8 cellular contexts compared by ENCODE assay signal in genomic region chr1:826831-827220, GRCh38.
DNase-seq lines count a peak whose midpoint lies in the region; ATAC-seq and TF ChIP-seq lines count a peak whose summit lies in the region.
"Not testable (repeated sequence)": the region's sequence is repeated elsewhere in the genome, so short reads cannot be mapped to it uniquely, and the experiment has no call there.

No MANE protein-coding gene starts in this region.

- H3K27ac ChIP-seq in DND-41 (ENCODE audit: low read length) (peak overlapping the region; percentile 85), ascending aorta (peak overlapping the region; percentile 91), muscle layer of duodenum (ENCODE audit: low read length) (peak overlapping the region; percentile 51)

- H3K4me3 ChIP-seq in DND-41 (ENCODE audit: low read depth in 1 of 2, low read length in 2 of 2) (peak overlapping the region; percentile 57 to 87; a peak in 3 of 4 replicates), ascending aorta (peak overlapping the region; percentile 65 to 81), foreskin fibroblast (ENCODE audit: low read depth in 1 of 2, low read length in 2 of 2) (peak overlapping the region; percentile 64 to 68), muscle layer of duodenum (ENCODE audit: low read depth in 1 of 2, low read length in 2 of 2) (peak overlapping the region; percentile 61 to 70)

- H3K4me2 ChIP-seq in DND-41 (ENCODE audit: insufficient read depth, low read length): peak overlapping the region; percentile 80

- H3K36me3 ChIP-seq in DND-41 (ENCODE audit: insufficient read depth, low read length); ascending aorta; muscle layer of duodenum (ENCODE audit: control insufficient read depth in 1 of 2, insufficient read depth in 2 of 2, low read length in 2 of 2): not testable (repeated sequence)

- TF ChIP-seq CTCF in DND-41 (IDR thresholded peaks at IDR 0.05; ENCODE audit: borderline replicate concordance, extremely low read depth, low read length, poor library complexity, severe bottlenecking): peak; percentile 4
- not testable (repeated sequence) for TF ChIP-seq CTCF in ascending aorta (IDR thresholded peaks at IDR 0.05); foreskin fibroblast (IDR thresholded peaks at IDR 0.05; ENCODE audit: low read depth, low read length)

- not testable (repeated sequence) for H3K9me3 Mint-ChIP-seq in stimulated activated naive CD8-positive, alpha-beta T cell treated with anti-CD3 and anti-CD28 coated beads, Interleukin-15, Interleukin-2, amounts not matched to agents 100 ng/mL and 50 ng/mL, for 24 hours

- H3K27me3 Mint-ChIP-seq in stimulated activated naive CD8-positive, alpha-beta T cell treated with anti-CD3 and anti-CD28 coated beads, Interleukin-15, Interleukin-2, amounts not matched to agents 100 ng/mL and 50 ng/mL, for 24 hours: not testable (repeated sequence)

- H3K4me3 Mint-ChIP-seq in stimulated activated naive CD8-positive, alpha-beta T cell treated with anti-CD3 and anti-CD28 coated beads, Interleukin-15, Interleukin-2, amounts not matched to agents 100 ng/mL and 50 ng/mL, for 24 hours: peak overlapping the region; percentile 96

- intact Hi-C loops in ascending aorta (cut with DNase I): not testable (repeated sequence)

- peak overlapping the region; percentile 95 for H2AFZ ChIP-seq in DND-41 (ENCODE audit: low read depth, low read length)

- H3K36me3 Mint-ChIP-seq in stimulated activated naive CD8-positive, alpha-beta T cell treated with anti-CD3 and anti-CD28 coated beads, Interleukin-15, Interleukin-2, amounts not matched to agents 100 ng/mL and 50 ng/mL, for 24 hours (ENCODE audit: low read depth): peaks cover 16% of the 10 kb centered on the region

- H3K27me3 ChIP-seq in DND-41 (ENCODE audit: insufficient read depth, low read length, poor library complexity); ascending aorta; muscle layer of duodenum (ENCODE audit: low read depth, low read length): not testable (repeated sequence)

- peaks cover 56% of the 10 kb centered on the region for H3K79me2 ChIP-seq in DND-41 (ENCODE audit: insufficient read depth, low read length)

- not testable (repeated sequence) for H3K9me3 ChIP-seq in DND-41 (ENCODE audit: insufficient read depth, low read length, severe bottlenecking); ascending aorta; muscle layer of duodenum (ENCODE audit: control insufficient read depth in 1 of 2, low read length in 2 of 2)

- H3K9ac ChIP-seq in DND-41 (ENCODE audit: low read depth, low read length): peak overlapping the region; percentile 72

- peaks cover 36% of the 10 kb centered on the region for H3K4me1 Mint-ChIP-seq in stimulated activated naive CD8-positive, alpha-beta T cell treated with anti-CD3 and anti-CD28 coated beads, Interleukin-15, Interleukin-2, amounts not matched to agents 100 ng/mL and 50 ng/mL, for 24 hours (ENCODE audit: low read depth)

- H3K27ac Mint-ChIP-seq in stimulated activated naive CD8-positive, alpha-beta T cell treated with anti-CD3 and anti-CD28 coated beads, Interleukin-15, Interleukin-2, amounts not matched to agents 100 ng/mL and 50 ng/mL, for 24 hours: peak overlapping the region; percentile 94

- H3K4me1 ChIP-seq in DND-41 (ENCODE audit: insufficient read depth, low read length): peaks cover 26% of the 10 kb centered on the region
- not testable (repeated sequence) for H3K4me1 ChIP-seq in ascending aorta; muscle layer of duodenum (ENCODE audit: control insufficient read depth in 1 of 2, insufficient read depth in 2 of 2, low read length in 2 of 2)

- ATAC-seq in DND-41 (ENCODE audit: insufficient read depth, low read depth) (peak; percentile 45), GM21576 (IDR thresholded peaks at IDR 0.05; ENCODE audit: unreplicated experiment) (peak; percentile 13), HG03196 (IDR thresholded peaks at IDR 0.05; ENCODE audit: unreplicated experiment) (peak; percentile 32)

- not testable (repeated sequence) for DNase-seq in DND-41; ascending aorta (ENCODE audit: low spot score in 2 of 2)
- DNase-seq in RPMI8226 (peak; percentile 14), foreskin fibroblast (peak in 1 of 2 donors; percentile 28)

- peaks cover 21% of the 10 kb centered on the region for H4K20me1 ChIP-seq in DND-41 (ENCODE audit: insufficient read depth, low read length)
